In genomic region chr4:131499139-131499873, GRCh38 we compare ENCODE assay signal across 12 cellular contexts.
DNase-seq lines count a peak whose midpoint lies in the region; TF ChIP-seq lines count a peak whose summit lies in the region.
"Had no signal": no experiment of that assay in that cellular context is flagged by ENCODE, and none has a peak within 500 bp of the region (broad histone marks: within the 10 kb centered on the region; RNA-seq: fewer than 3 reads in every experiment).

No MANE protein-coding gene starts in this region.

- H3K14ac ChIP-seq in trophoblast cell (ENCODE audit: low read length): no peak overlapping the region

- WGBS in trophoblast cell (ENCODE audit: extremely low coverage, insufficient coverage, insufficient read length): no CpG with 5 or more reads among the region's 10 CpGs

- H3K23ac ChIP-seq in trophoblast cell (ENCODE audit: low read length): no peak overlapping the region

- no peak overlapping the region for H4K8ac ChIP-seq in trophoblast cell (ENCODE audit: low read depth, low read length)

- H2AK5ac ChIP-seq in trophoblast cell (ENCODE audit: low read length): no peak overlapping the region

- no peak for TF ChIP-seq CTCF in cardiac fibroblast (IDR thresholded peaks at IDR 0.05; ENCODE audit: low read depth, low read length)

- H4K12ac ChIP-seq in trophoblast cell (ENCODE audit: low read depth, low read length): no peak overlapping the region

- no peaks in the 10 kb centered on the region for H3K79me1 ChIP-seq in trophoblast cell (ENCODE audit: low read length)

- no peak overlapping the region for H2BK12ac ChIP-seq in trophoblast cell (ENCODE audit: low read length)

- H3K18ac ChIP-seq in trophoblast cell (ENCODE audit: low read length): no peak overlapping the region

- H3K27me3 ChIP-seq in trophoblast cell (ENCODE audit: insufficient read depth, low read length): no peaks in the 10 kb centered on the region
- H3K27me3 ChIP-seq: left lung, vagina had no signal

- H3K9me3 ChIP-seq in trophoblast cell (ENCODE audit: insufficient read depth, low read depth, low read length): peaks cover 3% of the 10 kb centered on the region
- H3K9me3 ChIP-seq: vagina had no signal

- DNase-seq in HK-2 (ENCODE audit: unreplicated experiment) (peak; percentile 8), NCI-H524 treated with DMSO at 0.1 percent for 48 hours (lab: John Stamatoyannopoulos, UW) (peak; percentile 36), cardiac fibroblast (ENCODE audit: low read depth in 2 of 2) (peak; percentile 52 to 82), trophoblast cell (peak; percentile 47 to 52), cerebellum (ENCODE audit: low spot score) (no peak)
- no peak for DNase-seq in stimulated activated CD8-positive, alpha-beta memory T cell treated with anti-CD3 and anti-CD28 coated beads, Interleukin-4, amount 100 ng/mL, for 48 hours
- DNase-seq in stimulated activated CD4-positive, alpha-beta T cell treated with anti-CD3 and anti-CD28 coated beads, Interleukin-12 subunit alpha, Interleukin-12 subunit beta, amount 100 ng/mL, for 4 hours: no peak
- DNase-seq: activated CD4-positive, alpha-beta T cell treated with anti-CD3 and anti-CD28 coated beads for 4 hours; activated naive CD8-positive, alpha-beta T cell treated with anti-CD3 and anti-CD28 coated beads for 36 hours; NCI-H1092 treated with DMSO at 0.1 percent for 48 hours had no signal

- H3K79me2 ChIP-seq in trophoblast cell (ENCODE audit: control insufficient read depth, insufficient read depth, low read length, poor library complexity): no peaks in the 10 kb centered on the region

- H3K4me3 ChIP-seq in cardiac fibroblast (replicated peaks in 1 of 2; ENCODE audit: low read depth in 2 of 2, low read length in 2 of 2): no peak overlapping the region
- no peak overlapping the region for H3K4me3 ChIP-seq in trophoblast cell (ENCODE audit: low read depth, low read length)
- H3K4me3 ChIP-seq: left lung, vagina had no signal

- no peak overlapping the region for H4K91ac ChIP-seq in trophoblast cell (ENCODE audit: low read depth, low read length)

- H3K4ac ChIP-seq in trophoblast cell (ENCODE audit: low read depth, low read length): no peak overlapping the region

- H3K4me2 ChIP-seq in trophoblast cell (ENCODE audit: low read length): no peak overlapping the region

- H3K27ac ChIP-seq in trophoblast cell (ENCODE audit: low read depth, low read length): no peak overlapping the region
- H3K27ac ChIP-seq: left lung, vagina had no signal

- no peak overlapping the region for H2BK120ac ChIP-seq in trophoblast cell (ENCODE audit: insufficient read depth, low read length, poor library complexity)

- peaks cover 0 to 3% of the 10 kb centered on the region in 2 experiments for H3K36me3 ChIP-seq in trophoblast cell (ENCODE audit: control insufficient read depth in 1 of 2, insufficient read depth in 2 of 2, low read length in 2 of 2)
- H3K36me3 ChIP-seq: left lung, vagina had no signal

- H2AFZ ChIP-seq in trophoblast cell (ENCODE audit: insufficient read depth, low read length, poor library complexity): no peak overlapping the region

- no peak overlapping the region for H3K9ac ChIP-seq in trophoblast cell (ENCODE audit: low read length)

- H2BK5ac ChIP-seq in trophoblast cell (ENCODE audit: low read depth, low read length, poor library complexity): no peak overlapping the region

- no peaks in the 10 kb centered on the region for H3K4me1 ChIP-seq in trophoblast cell (ENCODE audit: control insufficient read depth in 1 of 2, insufficient read depth in 2 of 2, low read length in 2 of 2)
- H3K4me1 ChIP-seq: left lung, vagina had no signal

Comparison
In these comparisons a context has a peak if more than half of its experiments do, and no peak if none do; other contexts are left out.
1. DNase-seq: peak in HK-2 (single experiment), NCI-H524 treated with DMSO at 0.1 percent for 48 hours (single experiment), cardiac fibroblast (2 of 2) and trophoblast cell (2 of 2); none in stimulated activated CD8-positive, alpha-beta memory T cell treated with anti-CD3 and anti-CD28 coated beads, Interleukin-4, amount 100 ng/mL, for 48 hours (single experiment), stimulated activated CD4-positive, alpha-beta T cell treated with anti-CD3 and anti-CD28 coated beads, Interleukin-12 subunit alpha, Interleukin-12 subunit beta, amount 100 ng/mL, for 4 hours (single experiment) and cerebellum (single experiment).